ENCODE assay signal across 8 cellular contexts in genomic region chr19:6373096-6373812, GRCh38.
DNase-seq lines count a peak whose midpoint lies in the region; ATAC-seq and FAIRE-seq lines count a peak whose summit lies in the region.

No MANE protein-coding gene starts in this region.

- ATAC-seq in GM21381 (IDR thresholded peaks at IDR 0.05; ENCODE audit: unreplicated experiment) (peak; percentile 59), memory B cell (ENCODE audit: low read depth) (peak; percentile 65)

- H3K27me3 Mint-ChIP-seq in memory B cell = no peaks in the 10 kb centered on the region

- peak overlapping the region; percentile 96 for H3K4me3 Mint-ChIP-seq in memory B cell

- H3K36me3 Mint-ChIP-seq in memory B cell = peaks cover 5% of the 10 kb centered on the region

- peaks cover 13% of the 10 kb centered on the region for H3K4me1 Mint-ChIP-seq in memory B cell

- peak overlapping the region; percentile 96 for H3K27ac Mint-ChIP-seq in memory B cell

- H3K9me3 Mint-ChIP-seq in memory B cell = no peaks in the 10 kb centered on the region

- DNase-seq in CD1c-positive myeloid dendritic cell (ENCODE audit: extremely low spot score) = peak; percentile 99
- peak; percentile 98 for DNase-seq in HTR-8/SVneo (ENCODE audit: insufficient read length, low spot score)
- DNase-seq in NK-92 treated with Interleukin-12 subunit alpha and Interleukin-12 subunit beta, amount 100 ng/mL, for 24 hours (lab: John Stamatoyannopoulos, UW) = peak; percentile 99
- DNase-seq in activated CD8-positive, alpha-beta memory T cell treated with anti-CD3 and anti-CD28 coated beads for 24 hours = peak; percentile 99
- peak; percentile 96 for DNase-seq in effector CD8-positive, alpha-beta T cell (lab: John Stamatoyannopoulos, UW)
- DNase-seq in memory B cell (ENCODE audit: low spot score in 2 of 2) = peak in 1 of 2 donors; percentile 97
- peak; percentile 97 to 99 (median 98) for DNase-seq in stimulated activated CD4-positive, alpha-beta T cell treated with anti-CD3 and anti-CD28 coated beads, TNF-alpha, amount 100 ng/mL, for 4 hours (ENCODE audit: low read depth in 3 of 3)

- peak; percentile 99 for FAIRE-seq in HTR-8/SVneo (lab: Jason Lieb, UNC)
